Comparison of ENCODE assay signal across 1 cellular context in the genomic region with DNA sequence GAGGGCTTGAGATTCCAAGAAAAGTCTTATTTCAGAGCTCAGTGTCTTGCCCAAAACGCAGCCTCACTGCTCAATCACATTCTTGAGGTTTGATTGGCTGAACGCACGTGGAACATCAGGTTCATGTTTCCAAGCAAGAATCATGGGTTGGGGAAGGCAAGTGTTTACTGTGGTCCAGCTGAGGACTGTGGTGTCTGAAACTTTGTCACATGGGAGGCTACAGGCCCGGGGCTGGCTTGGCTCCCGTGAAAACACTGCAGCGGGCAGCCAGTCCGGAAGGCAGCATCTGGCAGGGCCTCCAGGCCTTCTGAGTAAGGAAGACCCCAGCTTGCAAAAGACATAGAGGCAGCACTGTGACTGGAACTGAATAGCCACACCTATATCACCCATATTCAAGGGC.
A peak's percentile ranks its signal among the peaks of the same experiment; 100 is the strongest.
TF ChIP-seq lines count a peak whose summit lies in the region.

No MANE protein-coding gene starts in this region.

TF ChIP-seq in HepG2, 621 proteins besides CTCF, POLR2A, EP300 and RAD21 (continued from another document):
- TF ChIP-seq, protein P1, sequence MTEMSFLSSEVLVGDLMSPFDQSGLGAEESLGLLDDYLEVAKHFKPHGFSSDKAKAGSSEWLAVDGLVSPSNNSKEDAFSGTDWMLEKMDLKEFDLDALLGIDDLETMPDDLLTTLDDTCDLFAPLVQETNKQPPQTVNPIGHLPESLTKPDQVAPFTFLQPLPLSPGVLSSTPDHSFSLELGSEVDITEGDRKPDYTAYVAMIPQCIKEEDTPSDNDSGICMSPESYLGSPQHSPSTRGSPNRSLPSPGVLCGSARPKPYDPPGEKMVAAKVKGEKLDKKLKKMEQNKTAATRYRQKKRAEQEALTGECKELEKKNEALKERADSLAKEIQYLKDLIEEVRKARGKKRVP (CRISPR knock-in tag; IDR thresholded peaks at IDR 0.05): 0 out of 4 replicates have a peak, but pooled peaks of 1 of the 2 experiments have one; percentile 19
- TF ChIP-seq ZNF572 (CRISPR knock-in tag; IDR thresholded peaks at IDR 0.05) (no peak), KDM2A (CRISPR knock-in tag; IDR thresholded peaks at IDR 0.05; ENCODE audit: borderline replicate concordance, low read depth) (peak; percentile 48; the same call in 1 of the 2 replicates), GPN1 (CRISPR knock-in tag; IDR thresholded peaks at IDR 0.05; ENCODE audit: borderline replicate concordance) (no peak), ZNF83 (CRISPR knock-in tag; IDR thresholded peaks at IDR 0.05; ENCODE audit: borderline replicate concordance) (no peak)
